5 cellular contexts compared by ENCODE assay signal in genomic region chrY:24605446-24605845, GRCh38. TPM values are rescaled to one million over a fixed set of nuclear protein-coding genes. Genes with fewer than 3 reads are reported as not detected.
"Had no signal": no experiment of that assay in that cellular context is flagged by ENCODE, and none has a peak within 500 bp of the region (broad histone marks: within the 10 kb centered on the region; RNA-seq: fewer than 3 reads in every experiment).

No MANE protein-coding gene starts in this region.

RNA-seq across cellular contexts. Expression of gene BPY2B, which starts 12.4 kb away (rescaled TPM):
- total RNA-seq: GM23338, H1, H9, HT-29, IMR-90 had no signal
